In genomic region chr3:157154563-157155333, GRCh38 we compare ENCODE assay signal across 1 cellular context.
TF ChIP-seq lines count a peak whose summit lies in the region.

No MANE protein-coding gene starts in this region.

TF ChIP-seq in GM12878, 131 proteins besides CTCF, POLR2A, EP300 and RAD21 (continued from another document):
- TF ChIP-seq, protein P1, sequence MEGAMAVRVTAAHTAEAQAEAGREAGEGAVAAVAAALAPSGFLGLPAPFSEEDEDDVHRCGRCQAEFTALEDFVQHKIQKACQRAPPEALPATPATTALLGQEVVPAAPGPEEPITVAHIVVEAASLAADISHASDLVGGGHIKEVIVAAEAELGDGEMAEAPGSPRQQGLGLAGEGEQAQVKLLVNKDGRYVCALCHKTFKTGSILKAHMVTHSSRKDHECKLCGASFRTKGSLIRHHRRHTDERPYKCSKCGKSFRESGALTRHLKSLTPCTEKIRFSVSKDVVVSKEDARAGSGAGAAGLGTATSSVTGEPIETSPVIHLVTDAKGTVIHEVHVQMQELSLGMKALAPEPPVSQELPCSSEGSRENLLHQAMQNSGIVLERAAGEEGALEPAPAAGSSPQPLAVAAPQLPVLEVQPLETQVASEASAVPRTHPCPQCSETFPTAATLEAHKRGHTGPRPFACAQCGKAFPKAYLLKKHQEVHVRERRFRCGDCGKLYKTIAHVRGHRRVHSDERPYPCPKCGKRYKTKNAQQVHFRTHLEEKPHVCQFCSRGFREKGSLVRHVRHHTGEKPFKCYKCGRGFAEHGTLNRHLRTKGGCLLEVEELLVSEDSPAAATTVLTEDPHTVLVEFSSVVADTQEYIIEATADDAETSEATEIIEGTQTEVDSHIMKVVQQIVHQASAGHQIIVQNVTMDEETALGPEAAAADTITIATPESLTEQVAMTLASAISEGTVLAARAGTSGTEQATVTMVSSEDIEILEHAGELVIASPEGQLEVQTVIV (IDR thresholded peaks at IDR 0.05; ENCODE audit: borderline replicate concordance, partially characterized antibody): no peak
- TF ChIP-seq PBX3 (IDR thresholded peaks at IDR 0.05; ENCODE audit: insufficient replicate concordance, low read depth, low read length): no peak
